ENCODE assay signal across 1 cellular context in the genomic region with DNA sequence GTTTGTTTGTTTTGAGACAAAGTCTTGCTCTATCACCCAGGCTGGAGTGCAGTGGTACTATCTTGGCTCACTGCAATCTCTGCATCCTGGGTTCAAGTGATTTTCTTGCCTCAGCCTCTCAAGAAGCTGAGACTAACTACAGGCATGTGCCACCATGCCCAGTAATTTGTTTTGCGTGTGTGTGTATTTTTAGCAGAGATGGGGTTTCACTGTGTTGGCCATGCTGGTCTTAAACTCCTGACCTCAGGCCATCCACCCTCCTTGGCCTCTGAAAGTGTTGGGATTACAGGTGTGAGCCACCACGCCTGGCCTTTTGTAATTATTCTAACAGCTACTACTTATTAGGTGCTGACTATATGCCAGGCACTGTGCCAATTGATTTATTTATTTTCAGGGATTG. TPM values are rescaled to one million over a fixed set of nuclear protein-coding genes. Genes with fewer than 3 reads are reported as not detected.
"Had no signal": no experiment of that assay in that cellular context is flagged by ENCODE, and none has a peak within 500 bp of the region (broad histone marks: within the 10 kb centered on the region; RNA-seq: fewer than 3 reads in every experiment).

No MANE protein-coding gene starts in this region.

RNA-seq across cellular contexts. Expression of a gene that starts 33.3 kb away (rescaled TPM):
- total RNA-seq: H4 had no signal
